Comparison of ENCODE assay signal across 9 cellular contexts in genomic region chr17:28712037-28712704, GRCh38. TPM values are rescaled to one million over a fixed set of nuclear protein-coding genes. Genes with fewer than 3 reads are reported as not detected.
DNase-seq lines count a peak whose midpoint lies in the region; ATAC-seq, FAIRE-seq and TF ChIP-seq lines count a peak whose summit lies in the region.
"Had no signal": no experiment of that assay in that cellular context is flagged by ENCODE, and none has a peak within 500 bp of the region (broad histone marks: within the 10 kb centered on the region; RNA-seq: fewer than 3 reads in every experiment).

No MANE protein-coding gene starts in this region.

- intact Hi-C loops in right lobe of liver (cut with DNase I): no loop called here

- H3K4me2 ChIP-seq in astrocyte (ENCODE audit: low read length): peak overlapping the region; percentile 86

- H3K4me1 ChIP-seq in astrocyte (ENCODE audit: insufficient read depth, low read length) (peaks cover 25% of the 10 kb centered on the region), right lobe of liver (peaks cover 0 to 10% (median 2%) of the 10 kb centered on the region in 4 donors)

- H2AFZ ChIP-seq in astrocyte (ENCODE audit: low read depth, low read length): no peak overlapping the region

- peaks cover 34% of the 10 kb centered on the region for H3K79me2 ChIP-seq in astrocyte (ENCODE audit: insufficient read depth, low read length)

- peaks cover 40% of the 10 kb centered on the region for H4K20me1 ChIP-seq in astrocyte (ENCODE audit: insufficient read depth, low read length)

- no peak overlapping the region for H3K27ac ChIP-seq in astrocyte (ENCODE audit: low read depth, low read length)
- peak overlapping the region in 2 of 3 donors; percentile 53 to 85 for H3K27ac ChIP-seq in right lobe of liver

- CTCF ChIA-PET in T-cell (lab: Charles Lee): interaction anchor here (0.6 to 1.8 kb wide), 2 partner anchors 57 to 66 kb away, joined by 5 read pairs; no protein-coding TSS in a partner anchor

- H3K4me1 Mint-ChIP-seq in T-cell (peaks cover 9 to 19% (median 15%) of the 10 kb centered on the region in 3 donors), astrocyte (ENCODE audit: low read depth, unreplicated experiment) (peaks cover 17% of the 10 kb centered on the region)

- H3K9me3 Mint-ChIP-seq in T-cell: no peaks in the 10 kb centered on the region
- H3K9me3 Mint-ChIP-seq in astrocyte (ENCODE audit: unreplicated experiment): no peaks in the 10 kb centered on the region

- TF ChIP-seq POLR2A in right lobe of liver (IDR thresholded peaks at IDR 0.05): no peak

- peak; percentile 13 to 58 for DNase-seq in SHP77 (lab: John Stamatoyannopoulos, UW)
- no peak for DNase-seq in SHP77 treated with DMSO at 0.1 percent for 48 hours (lab: John Stamatoyannopoulos, UW)
- DNase-seq in T-cell: peak; percentile 29 to 69 (median 49)
- no peak for DNase-seq in astrocyte (ENCODE audit: low read depth)
- DNase-seq in right lobe of liver: peak in 2 of 3 donors; percentile 62 to 70
- peak; percentile 82 for DNase-seq in stimulated activated CD8-positive, alpha-beta memory T cell treated with anti-CD3 and anti-CD28 coated beads, Interleukin-4, amount 100 ng/mL, for 48 hours
- DNase-seq in EL: no peak

- H3K36me3 Mint-ChIP-seq in T-cell (no peaks in the 10 kb centered on the region), astrocyte (ENCODE audit: low read depth, unreplicated experiment) (peaks cover 25% of the 10 kb centered on the region)

- H3K4me3 Mint-ChIP-seq in T-cell: peak overlapping the region; percentile 82 to 92 (median 84)
- peak overlapping the region; percentile 84 for H3K4me3 Mint-ChIP-seq in astrocyte (ENCODE audit: unreplicated experiment)

- H3K9ac ChIP-seq in astrocyte (ENCODE audit: low read length): peak overlapping the region; percentile 81

- POLR2A ChIA-PET in T-cell (lab: Charles Lee): interaction anchor here (0.6 to 2.5 kb wide), 6 partner anchors 7 to 304 kb away, joined by 3 to 26 read pairs (median 4); partner anchors contain the start of gene RPL23A (in 1 of the 2)

- H3K27me3 Mint-ChIP-seq in T-cell (peaks cover 6 to 17% of the 10 kb centered on the region in 2 donors), astrocyte (ENCODE audit: low read depth, unreplicated experiment) (no peaks in the 10 kb centered on the region)

- WGBS in right lobe of liver (ENCODE audit: insufficient coverage, low coverage, low lambda C conversion rate, missing lambda C conversion rate): 49% methylated on average over 22 of the region's 34 CpGs

- TF ChIP-seq CTCF in astrocyte (IDR thresholded peaks at IDR 0.05; ENCODE audit: insufficient read depth, low read depth, low read length): no peak
- TF ChIP-seq CTCF in right lobe of liver (IDR thresholded peaks at IDR 0.05): no peak

- H3K4me3 ChIP-seq in astrocyte (ENCODE audit: insufficient read depth, low read depth, low read length) (no peak overlapping the region), right lobe of liver (peak overlapping the region; percentile 62 to 77 (median 64))
- H3K4me3 ChIP-seq: body of pancreas had no signal

- H3K27ac Mint-ChIP-seq in T-cell (peak overlapping the region; percentile 83 to 90), astrocyte (ENCODE audit: unreplicated experiment) (peak overlapping the region; percentile 80)

- H3K36me3 ChIP-seq in astrocyte (ENCODE audit: insufficient read depth, low read length) (peaks cover 16% of the 10 kb centered on the region), right lobe of liver (no peaks in the 10 kb centered on the region)

- H3K27me3 ChIP-seq in astrocyte (ENCODE audit: insufficient read depth, low read length) (no peaks in the 10 kb centered on the region), right lobe of liver (no peaks in the 10 kb centered on the region)

- no peaks in the 10 kb centered on the region for H3K9me3 ChIP-seq in astrocyte (ENCODE audit: insufficient read depth, low read depth, low read length)
- H3K9me3 ChIP-seq in right lobe of liver: no peaks in the 10 kb centered on the region
- H3K9me3 ChIP-seq: body of pancreas had no signal

- FAIRE-seq in astrocyte (lab: Jason Lieb, UNC): no peak

- peak; percentile 17 to 38 (median 30) for ATAC-seq in T-cell (replicated peaks in 1 of 4)
- ATAC-seq in right lobe of liver: peak in 3 of 4 donors; percentile 6 to 13 (median 9)
- ATAC-seq in GM21526 (IDR thresholded peaks at IDR 0.05; ENCODE audit: low FRiP score, unreplicated experiment): no peak

RNA-seq across cellular contexts. Expression of gene PROCA1, which starts 0.5 kb away (rescaled TPM):
- total RNA-seq in T-cell: 10 to 100 TPM in 3 of 5 donors, 1 to 10 TPM in 2; 5.6 to 11.6 (median 10.2) TPM
- total RNA-seq in astrocyte: 2.7 and 3.4 TPM in 2 replicates
- under 1 TPM in 5 of 6 experiments, not detected in 1; 0.18 to 0.97 (median 0.54) TPM for total RNA-seq in right lobe of liver
- total RNA-seq: body of pancreas had no signal

RNA-seq across cellular contexts. Expression of gene RAB34, which starts 5.5 kb away (rescaled TPM):
- total RNA-seq in T-cell (10 to 100 TPM in 3 of 5 donors, 1 to 10 TPM in 2; 7.6 to 82.8 (median 11.0) TPM), astrocyte (145 and 150 TPM in 2 replicates), right lobe of liver (10 to 100 TPM in 1 of 6 experiments, 1 to 10 TPM in 5; 2.5 to 12.5 (median 4.7) TPM)

RNA-seq across cellular contexts. Expression of gene RPL23A, which starts 7.6 kb away (rescaled TPM):
- total RNA-seq in T-cell: 1,000 to 10,000 TPM; 2,927 to 3,276 (median 3,036) TPM
- 901 and 1,068 TPM in 2 replicates for total RNA-seq in astrocyte
- 100 to 1,000 TPM; 212 to 464 (median 362) TPM for total RNA-seq in right lobe of liver

RNA-seq across cellular contexts. Expression of gene TLCD1, which starts 13.9 kb away (rescaled TPM):
- total RNA-seq in T-cell (1 to 10 TPM in 4 of 5 donors, not detected in 1; 1.2 to 1.8 (median 1.3) TPM), astrocyte (24.6 and 25.1 TPM in 2 replicates), right lobe of liver (10 to 100 TPM in 1 of 6 experiments, 1 to 10 TPM in 5; 2.9 to 11.0 (median 7.0) TPM)

RNA-seq across cellular contexts. Expression of gene NEK8, which starts 16.4 kb away (rescaled TPM):
- 10 to 100 TPM in 3 of 5 donors, 1 to 10 TPM in 2; 7.7 to 13.6 (median 12.7) TPM for total RNA-seq in T-cell
- total RNA-seq in astrocyte: 4.3 TPM in 2 replicates
- 1 to 10 TPM; 1.6 to 5.4 (median 3.2) TPM for total RNA-seq in right lobe of liver

Comparison
In these comparisons a context has a peak if more than half of its experiments do, and no peak if none do; other contexts are left out.
1. DNase-seq: peak in SHP77 (2 of 2), T-cell (34 of 34), right lobe of liver (2 of 3) and stimulated activated CD8-positive, alpha-beta memory T cell treated with anti-CD3 and anti-CD28 coated beads, Interleukin-4, amount 100 ng/mL, for 48 hours (single experiment); none in SHP77 treated with DMSO at 0.1 percent for 48 hours (single experiment), astrocyte (single experiment) and EL (single experiment).